ENCODE assay signal across 18 cellular contexts in genomic region chr16:63426275-63426870, GRCh38.
"Had no signal": no experiment of that assay in that cellular context is flagged by ENCODE, and none has a peak within 500 bp of the region (broad histone marks: within the 10 kb centered on the region; RNA-seq: fewer than 3 reads in every experiment).

No MANE protein-coding gene starts in this region.

- H3K9me3 ChIP-seq: gastrocnemius medialis, left lung, sigmoid colon, thoracic aorta had no signal

- H3K27ac ChIP-seq: cardiac muscle cell, gastrocnemius medialis, left lung, neural progenitor cell, sigmoid colon, thoracic aorta had no signal

- H3K4me1 ChIP-seq: gastrocnemius medialis, left lung, neural progenitor cell, sigmoid colon had no signal

- ATAC-seq: gastrocnemius medialis; left lung; naive thymus-derived CD8-positive, alpha-beta T cell; T-cell had no signal

- H3K27me3 ChIP-seq: cardiac muscle cell, gastrocnemius medialis, left lung, neural progenitor cell, sigmoid colon had no signal

- H3K9ac ChIP-seq: neural progenitor cell had no signal

- H3K4me2 ChIP-seq: neural progenitor cell had no signal

- DNase-seq: activated CD4-positive, alpha-beta memory T cell treated with anti-CD3 and anti-CD28 coated beads for 36 hours; activated CD4-positive, alpha-beta T cell treated with anti-CD3 and anti-CD28 coated beads for 48 hours; activated naive CD4-positive, alpha-beta T cell treated with anti-CD3 and anti-CD28 coated beads, Interleukin-2, amount 10 ng/mL, durations not matched to agents 7 days and 5 days; activated T-cell treated with anti-CD3 and anti-CD28 coated beads, Interleukin-2, amount 50 U/mL, for 48 hours; gastrocnemius medialis; hippocampal formation; kidney glomerular epithelial cell; left lung; naive thymus-derived CD8-positive, alpha-beta T cell; retina; sigmoid colon; stimulated activated CD4-positive, alpha-beta T cell treated with anti-CD3 and anti-CD28 coated beads, Interleukin-4, amount 100 ng/mL, for 1 hour; stimulated activated naive CD4-positive, alpha-beta T cell; T-cell had no signal

- H3K36me3 ChIP-seq: cardiac muscle cell, gastrocnemius medialis, left lung, neural progenitor cell, sigmoid colon, thoracic aorta had no signal

- H3K4me3 ChIP-seq: cardiac muscle cell, gastrocnemius medialis, left lung, lung, neural progenitor cell, sigmoid colon, thoracic aorta had no signal
